Comparison of ENCODE assay signal across 20 cellular contexts in genomic region chr15:38080651-38081271, GRCh38.
DNase-seq lines count a peak whose midpoint lies in the region; TF ChIP-seq lines count a peak whose summit lies in the region.
"Had no signal": no experiment of that assay in that cellular context is flagged by ENCODE, and none has a peak within 500 bp of the region (broad histone marks: within the 10 kb centered on the region; RNA-seq: fewer than 3 reads in every experiment).

No MANE protein-coding gene starts in this region.

- H3K27me3 ChIP-seq in BLaER1, result no peaks in the 10 kb centered on the region
- no peaks in the 10 kb centered on the region for H3K27me3 ChIP-seq in esophagus muscularis mucosa
- H3K27me3 ChIP-seq: Peyer's patch, SJCRH30 had no signal

- TF ChIP-seq POLR2A in esophagus muscularis mucosa (IDR thresholded peaks at IDR 0.05; ENCODE audit: low read depth), result no peak

- TF ChIP-seq EP300 in esophagus muscularis mucosa (IDR thresholded peaks at IDR 0.05), result no peak

- H3K4me3 ChIP-seq in BLaER1, result no peak overlapping the region
- no peak overlapping the region for H3K4me3 ChIP-seq in fibroblast of the aortic adventitia (ENCODE audit: low read depth, low read length)
- H3K4me3 ChIP-seq in esophagus muscularis mucosa, result no peak overlapping the region
- H3K4me3 ChIP-seq: GM12878, Peyer's patch, SJCRH30 had no signal

- H3K4me2 ChIP-seq in BLaER1, result peak overlapping the region; percentile 49; the same call in 1 of the 2 replicates

- intact Hi-C loops in esophagus muscularis mucosa (cut with DNase I), result no loop called here

- peaks cover 73% of the 10 kb centered on the region for H3K4me1 ChIP-seq in BLaER1
- H3K4me1 ChIP-seq in esophagus muscularis mucosa, result peaks cover 0 to 3% (median 2%) of the 10 kb centered on the region in 4 donors
- H3K4me1 ChIP-seq: Peyer's patch, SJCRH30 had no signal

- H3K9ac ChIP-seq in BLaER1, result no peak overlapping the region

- WGBS in esophagus muscularis mucosa, result 76% methylated on average over 3 of the region's 3 CpGs

- no peaks in the 10 kb centered on the region for H4K20me1 ChIP-seq in BLaER1

- no peaks in the 10 kb centered on the region for H3K36me3 ChIP-seq in BLaER1
- no peaks in the 10 kb centered on the region for H3K36me3 ChIP-seq in esophagus muscularis mucosa
- H3K36me3 ChIP-seq: Peyer's patch, SJCRH30 had no signal

- DNase-seq in NCI-H226 (peak; percentile 18), amniotic epithelial cell (ENCODE audit: low read depth) (peak; percentile 85), fibroblast of the aortic adventitia (ENCODE audit: low read depth) (peak; percentile 33), activated gamma-delta T cell (lab: John Stamatoyannopoulos, UW) (no peak), esophagus muscularis mucosa (ENCODE audit: extremely low spot score) (no peak)
- DNase-seq in activated CD8-positive, alpha-beta memory T cell treated with anti-CD3 and anti-CD28 coated beads for 24 hours, result no peak
- no peak for DNase-seq in activated naive CD4-positive, alpha-beta T cell treated with Interleukin-2 at 50 U/mL for 16 hours
- DNase-seq: CD4-positive, alpha-beta T cell; COR-L47; DMS79; H7; NCI-H1694 treated with DMSO at 0.1 percent for 48 hours; NCI-H2081 treated with DMSO at 0.1 percent for 48 hours; NCI-H2171 treated with DMSO at 0.1 percent for 48 hours; NCI-H446; NCI-H526 treated with DMSO at 0.1 percent for 48 hours; Peyer's patch; SJCRH30 had no signal

- no peak for TF ChIP-seq CTCF in fibroblast of the aortic adventitia (IDR thresholded peaks at IDR 0.05; ENCODE audit: insufficient read depth, low read length)
- no peak for TF ChIP-seq CTCF in esophagus muscularis mucosa (IDR thresholded peaks at IDR 0.05)

- H3K27ac ChIP-seq in BLaER1, result peak overlapping the region; percentile 58; the same call in 1 of the 2 replicates
- H3K27ac ChIP-seq in esophagus muscularis mucosa (replicated peaks in 1 of 4), result no peak overlapping the region
- H3K27ac ChIP-seq: Peyer's patch, SJCRH30 had no signal

- no peaks in the 10 kb centered on the region for H3K9me3 ChIP-seq in BLaER1
- no peaks in the 10 kb centered on the region for H3K9me3 ChIP-seq in esophagus muscularis mucosa
- H3K9me3 ChIP-seq: Peyer's patch, SJCRH30 had no signal

Comparison
In these comparisons a context has a peak if more than half of its experiments do, and no peak if none do; other contexts are left out.
1. DNase-seq: peak in NCI-H226 (single experiment), amniotic epithelial cell (single experiment) and fibroblast of the aortic adventitia (single experiment); none in activated CD8-positive, alpha-beta memory T cell treated with anti-CD3 and anti-CD28 coated beads for 24 hours (single experiment), activated gamma-delta T cell (single experiment), activated naive CD4-positive, alpha-beta T cell treated with Interleukin-2 at 50 U/mL for 16 hours (single experiment) and esophagus muscularis mucosa (single experiment).